18 cellular contexts compared by ENCODE assay signal in the genomic region with DNA sequence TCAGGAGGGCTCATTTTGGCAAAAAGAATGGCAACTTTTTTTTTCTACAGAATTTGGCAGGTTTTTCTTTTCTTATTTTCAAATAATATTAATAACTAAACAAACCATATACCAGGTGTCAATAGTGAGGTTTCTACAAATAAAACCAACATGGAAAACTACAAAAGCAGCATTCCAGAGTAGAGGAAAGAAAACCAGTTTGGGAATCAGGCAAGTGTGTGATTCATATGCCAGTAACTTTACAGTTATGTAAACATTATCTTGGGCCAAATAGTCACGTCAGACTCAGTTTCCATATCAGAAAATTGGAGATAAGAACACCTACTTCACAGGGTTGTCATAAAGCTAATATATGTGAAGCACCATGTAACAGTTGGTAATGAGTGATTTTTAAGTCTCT. TPM values are rescaled to one million over a fixed set of nuclear protein-coding genes. Genes with fewer than 3 reads are reported as not detected.
DNase-seq lines count a peak whose midpoint lies in the region; ATAC-seq, FAIRE-seq and TF ChIP-seq lines count a peak whose summit lies in the region.
"Had no signal": no experiment of that assay in that cellular context is flagged by ENCODE, and none has a peak within 500 bp of the region (broad histone marks: within the 10 kb centered on the region; RNA-seq: fewer than 3 reads in every experiment).

No MANE protein-coding gene starts in this region.

- BruUV-seq in K562 (replicated peaks; lab: Mats Ljungman, UMichigan) = no TSS peak

- CTCF ChIA-PET in K562 (lab: Yijun Ruan, JAX; ENCODE audit: low intra/inter-chr PET ratio) = no interaction called here

- 47% methylated on average over 1 of the region's 1 CpG for WGBS in K562 (ENCODE audit: insufficient coverage, low coverage, missing lambda C conversion rate)
- WGBS in gastroesophageal sphincter (ENCODE audit: low coverage in 1 of 2), 2 donors = 14 to 18% methylated on average over 1 of the region's 1 CpG

- peaks cover 60% of the 10 kb centered on the region for H3K79me2 ChIP-seq in K562 (ENCODE audit: control insufficient read depth, insufficient read depth, low read length)

- TF ChIP-seq POLR2A in K562 (conservative IDR thresholded peaks at IDR 0.05) (no peak), gastroesophageal sphincter (IDR thresholded peaks at IDR 0.05) (no peak)

- H3K27me3 ChIP-seq in left ventricle myocardium inferior (ENCODE audit: low read depth) (no peaks in the 10 kb centered on the region), K562 (ENCODE audit: control insufficient read depth in 2 of 2, insufficient read depth in 2 of 2, low read length in 2 of 2) (no peaks in the 10 kb centered on the region), gastroesophageal sphincter (no peaks in the 10 kb centered on the region)

- H3K9ac ChIP-seq in K562 (ENCODE audit: insufficient read depth in 1 of 2, low read depth in 2 of 2, low read length in 2 of 2) = no peak overlapping the region

- H2AFZ ChIP-seq in K562 (ENCODE audit: low read depth, low read length) = no peak overlapping the region

- H3K9me1 ChIP-seq in K562 (ENCODE audit: control insufficient read depth, insufficient read depth, low read length) = no peaks in the 10 kb centered on the region

- no peak overlapping the region for H3K27ac Mint-ChIP-seq in naive thymus-derived CD8-positive, alpha-beta T cell
- no peak overlapping the region for H3K27ac Mint-ChIP-seq in CD14-positive monocyte
- H3K27ac Mint-ChIP-seq: activated CD4-positive, alpha-beta T cell treated with anti-CD3 and anti-CD28 coated beads, Interleukin-2, amount 10 ng/mL, durations not matched to agents 7 days and 5 days; T-helper 17 cell had no signal

- H3K4me1 ChIP-seq in left ventricle myocardium inferior = peaks cover 74% of the 10 kb centered on the region
- H3K4me1 ChIP-seq in K562 (replicated peaks in 1 of 2; ENCODE audit: control insufficient read depth in 2 of 2, insufficient read depth in 2 of 2, low read length in 2 of 2) = peaks cover 0 to 31% of the 10 kb centered on the region in 2 experiments
- peaks cover 17 to 78% (median 50%) of the 10 kb centered on the region in 3 donors for H3K4me1 ChIP-seq in gastroesophageal sphincter

- no peaks in the 10 kb centered on the region for H3K27me3 Mint-ChIP-seq in naive thymus-derived CD8-positive, alpha-beta T cell
- H3K27me3 Mint-ChIP-seq in CD14-positive monocyte (ENCODE audit: low read depth in 3 of 3) = no peaks in the 10 kb centered on the region
- H3K27me3 Mint-ChIP-seq: activated CD4-positive, alpha-beta T cell treated with anti-CD3 and anti-CD28 coated beads, Interleukin-2, amount 10 ng/mL, durations not matched to agents 7 days and 5 days; IgD-negative memory B cell; T-helper 17 cell had no signal

- H3K36me3 ChIP-seq in left ventricle myocardium inferior = no peaks in the 10 kb centered on the region
- H3K36me3 ChIP-seq in K562 (ENCODE audit: control insufficient read depth, insufficient read depth, low read length) = no peaks in the 10 kb centered on the region
- no peaks in the 10 kb centered on the region for H3K36me3 ChIP-seq in gastroesophageal sphincter
- H3K36me3 ChIP-seq: lower lobe of right lung had no signal

- H3K4me3 Mint-ChIP-seq in naive thymus-derived CD8-positive, alpha-beta T cell = no peak overlapping the region
- H3K4me3 Mint-ChIP-seq in CD14-positive monocyte = no peak overlapping the region
- H3K4me3 Mint-ChIP-seq: activated CD4-positive, alpha-beta T cell treated with anti-CD3 and anti-CD28 coated beads, Interleukin-2, amount 10 ng/mL, durations not matched to agents 7 days and 5 days; IgD-negative memory B cell; T-helper 17 cell had no signal

- H3K27ac ChIP-seq in left ventricle myocardium inferior (replicated peaks) (peak overlapping the region; percentile 53), K562 (ENCODE audit: extremely low read depth, low read depth, low read length) (peak overlapping the region; percentile 58; the same call in 1 of the 3 replicates), gastroesophageal sphincter (peak overlapping the region in 3 of 4 donors; percentile 28 to 41 (median 38))
- H3K27ac ChIP-seq: lower lobe of right lung had no signal

- in situ Hi-C loops in K562 (cut with MboI) = no loop called here

- peaks cover 0 to 2% (median 0%) of the 10 kb centered on the region in 3 donors for H3K36me3 Mint-ChIP-seq in naive thymus-derived CD8-positive, alpha-beta T cell
- H3K36me3 Mint-ChIP-seq in CD14-positive monocyte = peaks cover 0 to 7% of the 10 kb centered on the region in 2 donors

- intact Hi-C loops in left ventricle myocardium inferior (cut with micrococcal nuclease) (no loop called here), cardiac septum (cut with DNase I) (no loop called here), K562 (cut with micrococcal nuclease) (loop anchor here (5.0 kb wide), 1 partner anchor 53 kb away; the partner anchor contains the start of gene FBXW11), CD14-positive monocyte (cut with micrococcal nuclease) (no loop called here)

- H3K9me3 Mint-ChIP-seq in naive thymus-derived CD8-positive, alpha-beta T cell = no peaks in the 10 kb centered on the region
- no peaks in the 10 kb centered on the region for H3K9me3 Mint-ChIP-seq in CD14-positive monocyte
- H3K9me3 Mint-ChIP-seq: activated CD4-positive, alpha-beta T cell treated with anti-CD3 and anti-CD28 coated beads, Interleukin-2, amount 10 ng/mL, durations not matched to agents 7 days and 5 days; IgD-negative memory B cell had no signal

- peaks cover 24 to 74% (median 63%) of the 10 kb centered on the region in 4 donors for H3K4me1 Mint-ChIP-seq in naive thymus-derived CD8-positive, alpha-beta T cell
- H3K4me1 Mint-ChIP-seq in CD14-positive monocyte = peaks cover 38% of the 10 kb centered on the region

- no peak overlapping the region for H3K4me3 ChIP-seq in left ventricle myocardium inferior
- H3K4me3 ChIP-seq in K562 = no peak overlapping the region
- no peak overlapping the region for H3K4me3 ChIP-seq in gastroesophageal sphincter
- H3K4me3 ChIP-seq: lower lobe of right lung had no signal

- no peaks in the 10 kb centered on the region for H4K20me1 ChIP-seq in K562 (replicated peaks; ENCODE audit: control insufficient read depth, insufficient read depth, low read length)

- FAIRE-seq in K562 (lab: Jason Lieb, UNC) = no peak
- FAIRE-seq: endometrium had no signal

- POLR2A ChIA-PET in K562 (lab: Yijun Ruan, JAX) = interaction anchor here (0.6 to 1.8 kb wide), 3 partner anchors 12 to 113 kb away, joined by 3 to 5 read pairs (median 3); no protein-coding TSS in a partner anchor
- POLR2A ChIA-PET in naive thymus-derived CD8-positive, alpha-beta T cell (lab: Charles Lee) = no interaction called here

- TF ChIP-seq CTCF in left ventricle myocardium inferior (IDR thresholded peaks at IDR 0.05; ENCODE audit: borderline replicate concordance) (no peak), K562 (IDR thresholded peaks at IDR 0.05 in 2 of 3, conservative IDR thresholded peaks at IDR 0.05 in 1 of 3; ENCODE audit: insufficient read depth in 2 of 3, low read depth in 1 of 3, low read length in 3 of 3) (no peak), gastroesophageal sphincter (IDR thresholded peaks at IDR 0.05) (no peak), CD14-positive monocyte (IDR thresholded peaks at IDR 0.05) (no peak)

- H3K9me3 ChIP-seq in left ventricle myocardium inferior (replicated peaks) (no peaks in the 10 kb centered on the region), K562 (replicated peaks; ENCODE audit: control insufficient read depth, insufficient read depth, low read depth, low read length) (no peaks in the 10 kb centered on the region), gastroesophageal sphincter (no peaks in the 10 kb centered on the region)
- H3K9me3 ChIP-seq: lower lobe of right lung had no signal

- TF ChIP-seq RAD21 in K562 (CRISPR knock-in tag; conservative IDR thresholded peaks at IDR 0.05 in 1 of 2, IDR thresholded peaks at IDR 0.05 in 1 of 2) = no peak

- no peak overlapping the region for H3K4me2 ChIP-seq in K562 (ENCODE audit: insufficient read depth, low read length)

- ATAC-seq in K562 = no peak
- ATAC-seq in gastroesophageal sphincter = no peak
- no peak for ATAC-seq in naive thymus-derived CD8-positive, alpha-beta T cell
- no peak for ATAC-seq in GM19455 (IDR thresholded peaks at IDR 0.05; ENCODE audit: unreplicated experiment)
- ATAC-seq: T-helper 17 cell had no signal

- TF ChIP-seq EP300 in K562 (IDR thresholded peaks at IDR 0.05; ENCODE audit: low read length) (no peak), gastroesophageal sphincter (IDR thresholded peaks at IDR 0.05) (no peak)

- no peak for DNase-seq in left ventricle myocardium inferior
- no peak for DNase-seq in cardiac septum (ENCODE audit: low spot score)
- DNase-seq in K562 (ENCODE audit: extremely low read depth in 1 of 4, low spot score in 3 of 4) = no peak
- no peak for DNase-seq in naive thymus-derived CD8-positive, alpha-beta T cell
- DNase-seq in NCI-H526 treated with DMSO at 0.1 percent for 48 hours (lab: John Stamatoyannopoulos, UW) = no peak
- no peak for DNase-seq in CD14-positive monocyte (ENCODE audit: low spot score)
- DNase-seq: activated CD4-positive, alpha-beta T cell treated with anti-CD3 and anti-CD28 coated beads, Interleukin-2, amount 10 ng/mL, durations not matched to agents 7 days and 5 days; activated T-cell treated with anti-CD3 and anti-CD28 coated beads, Interleukin-2, amount 50 U/mL, for 48 hours; COR-L47; hypothalamus; lower lobe of right lung; NCI-H1105 treated with DMSO at 0.1 percent for 48 hours; NCI-H345; T-helper 17 cell had no signal

RNA-seq across cellular contexts. Expression of gene FBXW11, which starts 51.7 kb away (rescaled TPM):
- total RNA-seq in left ventricle myocardium inferior (69.0 TPM), cardiac septum (94.4 TPM), K562 (2014; rRNA removed) (16.7 and 20.3 TPM in 2 replicates), K562 (2014; rRNA removed; fragmentation: Illumina TruSeq; extraction: Trizol) (27.0 and 27.7 TPM in 2 replicates), K562 (2015; rRNA removed; fragmentation: Illumina TruSeq; extraction: Trizol) (24.8 and 27.2 TPM in 2 replicates), K562 (2021) (23.6 and 24.0 TPM in 2 replicates), gastroesophageal sphincter (10 to 100 TPM; 64.3 to 88.3 (median 76.3) TPM)
- total RNA-seq in K562 (2011; cell fraction: chromatin; rRNA removed; ENCODE audit: low replicate concordance) = 27.1 and 32.3 TPM in 2 replicates
- total RNA-seq in K562 (2011; cell fraction: nucleolus; rRNA removed) = 11.7 and 13.2 TPM in 2 replicates
- total RNA-seq in K562 (2011; cell fraction: nucleoplasm; rRNA removed) = 22.7 and 34.8 TPM in 2 replicates
- polyA plus RNA-seq in K562 (2011; rRNA removed) (27.3 and 28.6 TPM in 2 replicates), K562 (2014; fragmentation: Illumina TruSeq; extraction: Trizol) (20.9 and 24.8 TPM in 2 replicates), K562 (2014; fragmentation: Nextera tagmentation; extraction: Ambion mirVana) (1 to 10 TPM; 3.0 to 3.5 TPM), K562 (2014; rRNA removed) (13.1 and 15.6 TPM in 2 replicates), CD14-positive monocyte (10 to 100 TPM; 18.2 to 24.5 TPM)
- 17.0 and 22.3 TPM in 2 replicates for polyA plus RNA-seq in K562 (2011; cell fraction: cytosol; rRNA removed)
- 31.3 and 33.1 TPM in 2 replicates for polyA plus RNA-seq in K562 (2011; cell fraction: nucleus; rRNA removed)
- 20.0 and 23.4 TPM in 2 replicates for polyA plus RNA-seq in K562 (2012)
- 59.5 and 64.2 TPM in 2 replicates for polyA minus RNA-seq in K562 (2011; rRNA and poly(A)+ RNA removed)
- 24.3 and 34.5 TPM in 2 replicates for polyA minus RNA-seq in K562 (2011; cell fraction: cytosol; rRNA and poly(A)+ RNA removed)
- polyA minus RNA-seq in K562 (2011; cell fraction: nucleus; rRNA and poly(A)+ RNA removed) = 13.2 and 22.0 TPM in 2 replicates
- total RNA-seq in naive thymus-derived CD8-positive, alpha-beta T cell = 10 to 100 TPM; 36.9 to 39.5 TPM
- polyA plus RNA-seq in naive thymus-derived CD8-positive, alpha-beta T cell = 10 to 100 TPM; 13.5 to 18.3 (median 16.2) TPM
